19 cellular contexts compared by ENCODE assay signal in genomic region chr2:35989040-35989439, GRCh38.
DNase-seq lines count a peak whose midpoint lies in the region; ATAC-seq, FAIRE-seq and TF ChIP-seq lines count a peak whose summit lies in the region.
"Had no signal": no experiment of that assay in that cellular context is flagged by ENCODE, and none has a peak within 500 bp of the region (broad histone marks: within the 10 kb centered on the region; RNA-seq: fewer than 3 reads in every experiment).

No MANE protein-coding gene starts in this region.

- no TSS peak for BruUV-seq in HepG2 (replicated peaks; lab: Mats Ljungman, UMichigan)

- no peaks in the 10 kb centered on the region for H3K27me3 ChIP-seq in HepG2 (ENCODE audit: control insufficient read depth in 1 of 2, insufficient read depth in 2 of 2, low read length in 2 of 2)
- H3K27me3 ChIP-seq in right lobe of liver, result no peaks in the 10 kb centered on the region
- peaks cover 2% of the 10 kb centered on the region; the same call in 1 of the 2 replicates for H3K27me3 ChIP-seq in HUES64 (ENCODE audit: insufficient read depth, low read length)
- H3K27me3 ChIP-seq in ectodermal cell (ENCODE audit: control insufficient read depth, insufficient read depth, low read length, poor library complexity, severe bottlenecking), result no peaks in the 10 kb centered on the region
- H3K27me3 ChIP-seq in hepatocyte, result no peaks in the 10 kb centered on the region
- H3K27me3 ChIP-seq: BE2C had no signal

- DNase-seq in HepG2 (ENCODE audit: low spot score) (no peak), right lobe of liver (no peak), retinal pigment epithelial cell (ENCODE audit: low read depth) (peak; percentile 55), hepatocyte (ENCODE audit: low spot score) (no peak), RKO (ENCODE audit: low spot score) (no peak)
- DNase-seq: ACHN; BE2C; C1 segment of cervical spinal cord; CD4-positive, alpha-beta T cell; GM23248; HCEC 1CT; KG1 had no signal

- no peak overlapping the region for H3K27ac ChIP-seq in HepG2 (ENCODE audit: extremely low read length, insufficient read depth, low read length)
- H3K27ac ChIP-seq in right lobe of liver, result no peak overlapping the region
- H3K27ac ChIP-seq in HUES64 (ENCODE audit: low read depth, low read length), result 0 out of 2 replicates have a peak overlapping the region, but pooled peaks have one; percentile 26
- H3K27ac ChIP-seq in ectodermal cell (ENCODE audit: insufficient read depth, low read depth, low read length, poor library complexity, severe bottlenecking), result peak overlapping the region; percentile 67
- no peak overlapping the region for H3K27ac ChIP-seq in hepatocyte
- H3K27ac ChIP-seq: GM23248 had no signal

- H3K9me3 ChIP-seq in HepG2 (ENCODE audit: low read length) (0 out of 2 replicates have a peak, but pooled peaks cover 3% of the 10 kb centered on the region), right lobe of liver (no peaks in the 10 kb centered on the region), HUES64 (ENCODE audit: insufficient read depth, low read depth, low read length) (peaks cover 4% of the 10 kb centered on the region; the same call in 1 of the 2 replicates), ectodermal cell (ENCODE audit: control insufficient read depth, low read length) (no peaks in the 10 kb centered on the region), hepatocyte (ENCODE audit: low read depth) (no peaks in the 10 kb centered on the region)
- H3K9me3 ChIP-seq: BE2C had no signal

- H3K4me3 ChIP-seq in HepG2 (replicated peaks in 1 of 3; ENCODE audit: insufficient read depth in 1 of 3, low read depth in 2 of 3, low read length in 3 of 3), result peak overlapping the region in 2 of 3 experiments; percentile 6 to 12; a peak in 1 of 6 replicates
- no peak overlapping the region for H3K4me3 ChIP-seq in right lobe of liver
- H3K4me3 ChIP-seq in HUES64 (ENCODE audit: low read length), result no peak overlapping the region
- H3K4me3 ChIP-seq in ectodermal cell (ENCODE audit: insufficient read depth, low read depth, low read length), result no peak overlapping the region
- H3K4me3 ChIP-seq in retinal pigment epithelial cell (ENCODE audit: low read length), result no peak overlapping the region
- H3K4me3 ChIP-seq in hepatocyte, result no peak overlapping the region
- H3K4me3 ChIP-seq: GM23248 had no signal

- no peak for TF ChIP-seq POLR2A in HepG2 (IDR thresholded peaks at IDR 0.05; ENCODE audit: insufficient read depth in 1 of 2, low read depth in 2 of 2, low read length in 2 of 2)
- TF ChIP-seq POLR2A in right lobe of liver (IDR thresholded peaks at IDR 0.05), result no peak

- CTCF ChIA-PET in HepG2 (lab: Yijun Ruan, JAX; ENCODE audit: low intra/inter-chr PET ratio, low total read pairs), result no interaction called here

- TF ChIP-seq RAD21 in HepG2 (CRISPR knock-in tag; IDR thresholded peaks at IDR 0.05), result no peak

- no peak for TF ChIP-seq EP300 in HepG2 (IDR thresholded peaks at IDR 0.05; ENCODE audit: low read depth in 2 of 2, low read length in 2 of 2)
- no peak for TF ChIP-seq EP300 in HepG2 (CRISPR knock-in tag; IDR thresholded peaks at IDR 0.05; ENCODE audit: borderline replicate concordance)

- H3K36me3 ChIP-seq in HepG2 (replicated peaks in 1 of 2; ENCODE audit: control insufficient read depth in 1 of 2, insufficient read depth in 2 of 2, low read length in 2 of 2) (no peaks in the 10 kb centered on the region), right lobe of liver (no peaks in the 10 kb centered on the region), HUES64 (ENCODE audit: insufficient read depth, low read length) (no peaks in the 10 kb centered on the region), ectodermal cell (ENCODE audit: control insufficient read depth, insufficient read depth, low read length) (no peaks in the 10 kb centered on the region), hepatocyte (replicated peaks; ENCODE audit: insufficient read depth, low read depth) (no peaks in the 10 kb centered on the region)
- H3K36me3 ChIP-seq: BE2C had no signal

- H3K9ac ChIP-seq in HepG2 (ENCODE audit: insufficient read depth, low read depth, low read length) (no peak overlapping the region), HUES64 (ENCODE audit: low read depth, low read length) (no peak overlapping the region)
- H3K9ac ChIP-seq: GM23248 had no signal

- no peaks in the 10 kb centered on the region for H3K9me2 ChIP-seq in hepatocyte (replicated peaks; ENCODE audit: insufficient read depth)

- H2AFZ ChIP-seq in HepG2 (ENCODE audit: low read length) (no peak overlapping the region), hepatocyte (no peak overlapping the region)
- H2AFZ ChIP-seq: GM23248 had no signal

- ATAC-seq in HepG2 (peak; percentile 58), right lobe of liver (no peak), GM21526 (IDR thresholded peaks at IDR 0.05; ENCODE audit: low FRiP score, unreplicated experiment) (no peak)

- H3K4me2 ChIP-seq in HepG2 (ENCODE audit: low read depth, low read length), result peak overlapping the region; percentile 38; the same call in 1 of the 2 replicates
- no peak overlapping the region for H3K4me2 ChIP-seq in hepatocyte

- H4K20me1 ChIP-seq in HepG2 (ENCODE audit: insufficient read depth, low read length), result no peaks in the 10 kb centered on the region
- no peaks in the 10 kb centered on the region for H4K20me1 ChIP-seq in hepatocyte (ENCODE audit: insufficient read depth, poor library complexity, severe bottlenecking)

- peak; percentile 30 for FAIRE-seq in HepG2 (lab: Jason Lieb, UNC)
- FAIRE-seq: G401.6, GM12891, GM19239, H54 had no signal

- H3K4me1 ChIP-seq in HepG2 (ENCODE audit: insufficient read depth, low read length) (peaks cover 18% of the 10 kb centered on the region), right lobe of liver (no peaks in the 10 kb centered on the region), HUES64 (ENCODE audit: insufficient read depth, low read length) (peaks cover 8% of the 10 kb centered on the region; the same call in 1 of the 2 replicates), ectodermal cell (ENCODE audit: control insufficient read depth, insufficient read depth, low read length) (peaks cover 7% of the 10 kb centered on the region), hepatocyte (ENCODE audit: insufficient read depth) (no peaks in the 10 kb centered on the region)
- H3K4me1 ChIP-seq: BE2C had no signal

- intact Hi-C loops in HepG2 (cut with micrococcal nuclease; ENCODE audit: unreplicated experiment), result no loop called here
- intact Hi-C loops in right lobe of liver (cut with DNase I), result no loop called here

- H3K79me2 ChIP-seq in HepG2 (ENCODE audit: insufficient read depth, low read length), result no peaks in the 10 kb centered on the region
- H3K79me2 ChIP-seq in hepatocyte, result no peaks in the 10 kb centered on the region

- in situ Hi-C loops in HepG2 (cut with HindIII; ENCODE audit: extremely low pct_ligation_motif_present, low pct_unique_long_range_greater_than_20kb), result no loop called here

- POLR2A ChIA-PET in HepG2 (lab: Yijun Ruan, JAX), result no interaction called here

- TF ChIP-seq CTCF in HepG2 (CRISPR knock-in tag; IDR thresholded peaks at IDR 0.05) (no peak), right lobe of liver (IDR thresholded peaks at IDR 0.05) (no peak), retinal pigment epithelial cell (conservative IDR thresholded peaks at IDR 0.05; ENCODE audit: low read depth, low read length) (no peak), hepatocyte (IDR thresholded peaks at IDR 0.05; ENCODE audit: poor library complexity) (no peak)

TF ChIP-seq in HepG2, 621 proteins besides CTCF, POLR2A, EP300 and RAD21 (continues in another document):
- TF ChIP-seq HDAC6 (IDR thresholded peaks at IDR 0.05; ENCODE audit: low read depth, low read length) (no peak), SMAD3 (CRISPR knock-in tag; IDR thresholded peaks at IDR 0.05) (no peak), ZNF207 (IDR thresholded peaks at IDR 0.05; ENCODE audit: borderline replicate concordance) (no peak), ZNF574 (CRISPR knock-in tag; IDR thresholded peaks at IDR 0.05) (no peak), ZNF333 (CRISPR knock-in tag; IDR thresholded peaks at IDR 0.05; ENCODE audit: borderline replicate concordance) (no peak), ZNF503 (CRISPR knock-in tag; IDR thresholded peaks at IDR 0.05) (no peak)

Comparison
In these comparisons a context has a peak if more than half of its experiments do, and no peak if none do; other contexts are left out.
1. H3K4me3 ChIP-seq: peak in HepG2 (2 of 3); none in right lobe of liver (0 of 3), HUES64 (single experiment), ectodermal cell (single experiment), retinal pigment epithelial cell (single experiment) and hepatocyte (single experiment).
2. H3K27ac ChIP-seq: peak in HUES64 (single experiment) and ectodermal cell (single experiment); none in HepG2 (single experiment), right lobe of liver (0 of 3) and hepatocyte (single experiment).